Comparison of ENCODE assay signal across 2 cellular contexts in the genomic region with DNA sequence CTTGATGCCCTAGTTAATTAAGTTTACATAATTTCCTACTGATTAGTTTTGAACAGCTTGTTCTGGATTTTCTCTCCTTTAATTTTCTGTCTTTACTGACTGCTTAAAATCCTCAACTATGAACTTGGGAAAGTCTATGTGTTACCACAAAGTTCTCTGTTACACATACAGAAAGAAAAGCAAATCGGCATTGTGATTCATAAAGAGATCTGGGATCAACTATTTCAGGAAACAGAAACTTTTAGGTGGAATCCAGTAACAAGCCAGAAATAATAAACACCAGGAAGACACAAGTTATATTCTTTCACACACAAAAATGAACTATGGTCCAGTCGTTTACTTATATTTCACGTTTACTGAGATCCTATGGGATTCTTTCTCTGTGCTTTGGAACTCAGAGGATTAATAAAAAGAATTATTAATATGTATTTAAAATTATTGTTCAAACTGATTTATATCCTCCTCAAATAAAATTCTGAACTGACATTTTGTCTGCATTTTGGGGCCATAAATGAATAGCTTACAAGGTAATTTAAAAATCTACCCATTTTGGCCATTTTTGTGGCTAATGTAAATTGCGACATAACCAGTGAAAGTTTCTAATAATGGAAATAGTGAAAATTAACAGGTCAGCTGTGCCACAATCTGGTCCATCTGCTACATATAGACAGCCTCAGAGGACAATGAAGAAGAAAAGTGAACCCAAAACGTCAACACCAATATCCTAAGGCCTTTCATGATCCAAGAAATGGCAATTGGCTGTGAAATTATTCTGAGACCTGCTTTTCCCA.
TF ChIP-seq lines count a peak whose summit lies in the region.

No MANE protein-coding gene starts in this region.

TF ChIP-seq in HepG2, 621 proteins besides CTCF, POLR2A, EP300 and RAD21:
- peak; percentile 60; the same call in 1 of the 2 replicates for TF ChIP-seq CEBPB (IDR thresholded peaks at IDR 0.05; ENCODE audit: borderline replicate concordance, low read depth, low read length)
- TF ChIP-seq KAT2B (IDR thresholded peaks at IDR 0.05; ENCODE audit: borderline replicate concordance, low read depth, low read length) = no peak

TF ChIP-seq in GM12878, 131 proteins besides CTCF, POLR2A, EP300 and RAD21:
- TF ChIP-seq, protein P1, sequence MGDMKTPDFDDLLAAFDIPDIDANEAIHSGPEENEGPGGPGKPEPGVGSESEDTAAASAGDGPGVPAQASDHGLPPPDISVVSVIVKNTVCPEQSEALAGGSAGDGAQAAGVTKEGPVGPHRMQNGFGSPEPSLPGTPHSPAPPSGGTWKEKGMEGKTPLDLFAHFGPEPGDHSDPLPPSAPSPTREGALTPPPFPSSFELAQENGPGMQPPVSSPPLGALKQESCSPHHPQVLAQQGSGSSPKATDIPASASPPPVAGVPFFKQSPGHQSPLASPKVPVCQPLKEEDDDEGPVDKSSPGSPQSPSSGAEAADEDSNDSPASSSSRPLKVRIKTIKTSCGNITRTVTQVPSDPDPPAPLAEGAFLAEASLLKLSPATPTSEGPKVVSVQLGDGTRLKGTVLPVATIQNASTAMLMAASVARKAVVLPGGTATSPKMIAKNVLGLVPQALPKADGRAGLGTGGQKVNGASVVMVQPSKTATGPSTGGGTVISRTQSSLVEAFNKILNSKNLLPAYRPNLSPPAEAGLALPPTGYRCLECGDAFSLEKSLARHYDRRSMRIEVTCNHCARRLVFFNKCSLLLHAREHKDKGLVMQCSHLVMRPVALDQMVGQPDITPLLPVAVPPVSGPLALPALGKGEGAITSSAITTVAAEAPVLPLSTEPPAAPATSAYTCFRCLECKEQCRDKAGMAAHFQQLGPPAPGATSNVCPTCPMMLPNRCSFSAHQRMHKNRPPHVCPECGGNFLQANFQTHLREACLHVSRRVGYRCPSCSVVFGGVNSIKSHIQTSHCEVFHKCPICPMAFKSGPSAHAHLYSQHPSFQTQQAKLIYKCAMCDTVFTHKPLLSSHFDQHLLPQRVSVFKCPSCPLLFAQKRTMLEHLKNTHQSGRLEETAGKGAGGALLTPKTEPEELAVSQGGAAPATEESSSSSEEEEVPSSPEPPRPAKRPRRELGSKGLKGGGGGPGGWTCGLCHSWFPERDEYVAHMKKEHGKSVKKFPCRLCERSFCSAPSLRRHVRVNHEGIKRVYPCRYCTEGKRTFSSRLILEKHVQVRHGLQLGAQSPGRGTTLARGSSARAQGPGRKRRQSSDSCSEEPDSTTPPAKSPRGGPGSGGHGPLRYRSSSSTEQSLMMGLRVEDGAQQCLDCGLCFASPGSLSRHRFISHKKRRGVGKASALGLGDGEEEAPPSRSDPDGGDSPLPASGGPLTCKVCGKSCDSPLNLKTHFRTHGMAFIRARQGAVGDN (IDR thresholded peaks at IDR 0.05) = no peak
- no peak for TF ChIP-seq MXI1 (IDR thresholded peaks at IDR 0.05; ENCODE audit: low read depth, low read length)
- TF ChIP-seq EGR1 (IDR thresholded peaks at IDR 0.05; ENCODE audit: borderline replicate concordance in 1 of 2, low read depth in 2 of 2, low read length in 2 of 2) = no peak
- TF ChIP-seq, protein P2, sequence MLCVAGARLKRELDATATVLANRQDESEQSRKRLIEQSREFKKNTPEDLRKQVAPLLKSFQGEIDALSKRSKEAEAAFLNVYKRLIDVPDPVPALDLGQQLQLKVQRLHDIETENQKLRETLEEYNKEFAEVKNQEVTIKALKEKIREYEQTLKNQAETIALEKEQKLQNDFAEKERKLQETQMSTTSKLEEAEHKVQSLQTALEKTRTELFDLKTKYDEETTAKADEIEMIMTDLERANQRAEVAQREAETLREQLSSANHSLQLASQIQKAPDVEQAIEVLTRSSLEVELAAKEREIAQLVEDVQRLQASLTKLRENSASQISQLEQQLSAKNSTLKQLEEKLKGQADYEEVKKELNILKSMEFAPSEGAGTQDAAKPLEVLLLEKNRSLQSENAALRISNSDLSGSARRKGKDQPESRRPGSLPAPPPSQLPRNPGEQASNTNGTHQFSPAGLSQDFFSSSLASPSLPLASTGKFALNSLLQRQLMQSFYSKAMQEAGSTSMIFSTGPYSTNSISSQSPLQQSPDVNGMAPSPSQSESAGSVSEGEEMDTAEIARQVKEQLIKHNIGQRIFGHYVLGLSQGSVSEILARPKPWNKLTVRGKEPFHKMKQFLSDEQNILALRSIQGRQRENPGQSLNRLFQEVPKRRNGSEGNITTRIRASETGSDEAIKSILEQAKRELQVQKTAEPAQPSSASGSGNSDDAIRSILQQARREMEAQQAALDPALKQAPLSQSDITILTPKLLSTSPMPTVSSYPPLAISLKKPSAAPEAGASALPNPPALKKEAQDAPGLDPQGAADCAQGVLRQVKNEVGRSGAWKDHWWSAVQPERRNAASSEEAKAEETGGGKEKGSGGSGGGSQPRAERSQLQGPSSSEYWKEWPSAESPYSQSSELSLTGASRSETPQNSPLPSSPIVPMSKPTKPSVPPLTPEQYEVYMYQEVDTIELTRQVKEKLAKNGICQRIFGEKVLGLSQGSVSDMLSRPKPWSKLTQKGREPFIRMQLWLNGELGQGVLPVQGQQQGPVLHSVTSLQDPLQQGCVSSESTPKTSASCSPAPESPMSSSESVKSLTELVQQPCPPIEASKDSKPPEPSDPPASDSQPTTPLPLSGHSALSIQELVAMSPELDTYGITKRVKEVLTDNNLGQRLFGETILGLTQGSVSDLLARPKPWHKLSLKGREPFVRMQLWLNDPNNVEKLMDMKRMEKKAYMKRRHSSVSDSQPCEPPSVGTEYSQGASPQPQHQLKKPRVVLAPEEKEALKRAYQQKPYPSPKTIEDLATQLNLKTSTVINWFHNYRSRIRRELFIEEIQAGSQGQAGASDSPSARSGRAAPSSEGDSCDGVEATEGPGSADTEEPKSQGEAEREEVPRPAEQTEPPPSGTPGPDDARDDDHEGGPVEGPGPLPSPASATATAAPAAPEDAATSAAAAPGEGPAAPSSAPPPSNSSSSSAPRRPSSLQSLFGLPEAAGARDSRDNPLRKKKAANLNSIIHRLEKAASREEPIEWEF (IDR thresholded peaks at IDR 0.05; ENCODE audit: insufficient replicate concordance, low read depth, low read length) = no peak
- TF ChIP-seq, protein P3, sequence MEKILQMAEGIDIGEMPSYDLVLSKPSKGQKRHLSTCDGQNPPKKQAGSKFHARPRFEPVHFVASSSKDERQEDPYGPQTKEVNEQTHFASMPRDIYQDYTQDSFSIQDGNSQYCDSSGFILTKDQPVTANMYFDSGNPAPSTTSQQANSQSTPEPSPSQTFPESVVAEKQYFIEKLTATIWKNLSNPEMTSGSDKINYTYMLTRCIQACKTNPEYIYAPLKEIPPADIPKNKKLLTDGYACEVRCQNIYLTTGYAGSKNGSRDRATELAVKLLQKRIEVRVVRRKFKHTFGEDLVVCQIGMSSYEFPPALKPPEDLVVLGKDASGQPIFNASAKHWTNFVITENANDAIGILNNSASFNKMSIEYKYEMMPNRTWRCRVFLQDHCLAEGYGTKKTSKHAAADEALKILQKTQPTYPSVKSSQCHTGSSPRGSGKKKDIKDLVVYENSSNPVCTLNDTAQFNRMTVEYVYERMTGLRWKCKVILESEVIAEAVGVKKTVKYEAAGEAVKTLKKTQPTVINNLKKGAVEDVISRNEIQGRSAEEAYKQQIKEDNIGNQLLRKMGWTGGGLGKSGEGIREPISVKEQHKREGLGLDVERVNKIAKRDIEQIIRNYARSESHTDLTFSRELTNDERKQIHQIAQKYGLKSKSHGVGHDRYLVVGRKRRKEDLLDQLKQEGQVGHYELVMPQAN (conservative IDR thresholded peaks at IDR 0.05) = no peak
- no peak for TF ChIP-seq CHD2 (IDR thresholded peaks at IDR 0.05; ENCODE audit: borderline replicate concordance, low read depth, low read length)
- TF ChIP-seq YBX1 (IDR thresholded peaks at IDR 0.05) = no peak
- no peak for TF ChIP-seq ZNF384 (IDR thresholded peaks at IDR 0.05; ENCODE audit: borderline replicate concordance, low read depth, low read length)
- TF ChIP-seq TCF12 (IDR thresholded peaks at IDR 0.05; ENCODE audit: low read depth, low read length) = no peak
- no peak for TF ChIP-seq KDM1A (IDR thresholded peaks at IDR 0.05; ENCODE audit: borderline replicate concordance)
- TF ChIP-seq NR2F1 (conservative IDR thresholded peaks at IDR 0.05) = no peak
- 0 out of 2 replicates have a peak, but pooled peaks have one; percentile 33 for TF ChIP-seq NFIC (IDR thresholded peaks at IDR 0.05; ENCODE audit: low read depth, low read length)
- peak; percentile 25; the same call in 1 of the 2 replicates for TF ChIP-seq JUNB (IDR thresholded peaks at IDR 0.05)
- no peak for TF ChIP-seq FOS (IDR thresholded peaks at IDR 0.05; ENCODE audit: borderline replicate concordance, extremely low read depth, insufficient read length)
- TF ChIP-seq RUNX3 (IDR thresholded peaks at IDR 0.05; ENCODE audit: low read length) = peak; percentile 32; the same call in 1 of the 2 replicates
- no peak for TF ChIP-seq ZNF217 (IDR thresholded peaks at IDR 0.05)
- TF ChIP-seq MEF2A (IDR thresholded peaks at IDR 0.05; ENCODE audit: insufficient read depth, low read depth, low read length) = peak; percentile 63; the same call in 1 of the 2 replicates
- TF ChIP-seq NR2C2 (IDR thresholded peaks at IDR 0.05; ENCODE audit: borderline replicate concordance, control insufficient read depth, insufficient read length, low read depth) = no peak
- TF ChIP-seq, protein P4, sequence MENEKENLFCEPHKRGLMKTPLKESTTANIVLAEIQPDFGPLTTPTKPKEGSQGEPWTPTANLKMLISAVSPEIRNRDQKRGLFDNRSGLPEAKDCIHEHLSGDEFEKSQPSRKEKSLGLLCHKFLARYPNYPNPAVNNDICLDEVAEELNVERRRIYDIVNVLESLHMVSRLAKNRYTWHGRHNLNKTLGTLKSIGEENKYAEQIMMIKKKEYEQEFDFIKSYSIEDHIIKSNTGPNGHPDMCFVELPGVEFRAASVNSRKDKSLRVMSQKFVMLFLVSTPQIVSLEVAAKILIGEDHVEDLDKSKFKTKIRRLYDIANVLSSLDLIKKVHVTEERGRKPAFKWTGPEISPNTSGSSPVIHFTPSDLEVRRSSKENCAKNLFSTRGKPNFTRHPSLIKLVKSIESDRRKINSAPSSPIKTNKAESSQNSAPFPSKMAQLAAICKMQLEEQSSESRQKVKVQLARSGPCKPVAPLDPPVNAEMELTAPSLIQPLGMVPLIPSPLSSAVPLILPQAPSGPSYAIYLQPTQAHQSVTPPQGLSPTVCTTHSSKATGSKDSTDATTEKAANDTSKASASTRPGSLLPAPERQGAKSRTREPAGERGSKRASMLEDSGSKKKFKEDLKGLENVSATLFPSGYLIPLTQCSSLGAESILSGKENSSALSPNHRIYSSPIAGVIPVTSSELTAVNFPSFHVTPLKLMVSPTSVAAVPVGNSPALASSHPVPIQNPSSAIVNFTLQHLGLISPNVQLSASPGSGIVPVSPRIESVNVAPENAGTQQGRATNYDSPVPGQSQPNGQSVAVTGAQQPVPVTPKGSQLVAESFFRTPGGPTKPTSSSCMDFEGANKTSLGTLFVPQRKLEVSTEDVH (IDR thresholded peaks at IDR 0.05; ENCODE audit: low read depth, partially characterized antibody) = no peak
